1 cellular context compared by ENCODE assay signal in genomic region chr1:964691-965525, GRCh38.
A peak's percentile ranks its signal among the peaks of the same experiment; 100 is the strongest.
TF ChIP-seq lines count a peak whose summit lies in the region.

No MANE protein-coding gene starts in this region.

TF ChIP-seq in HepG2, 621 proteins besides CTCF, POLR2A, EP300 and RAD21:
- TF ChIP-seq REPIN1 (CRISPR knock-in tag; IDR thresholded peaks at IDR 0.05; ENCODE audit: borderline replicate concordance, low read depth), result no peak
- peak; percentile 2 for TF ChIP-seq AGO2 (optimal IDR thresholded peaks at IDR 0.05; ENCODE audit: low read depth, low read length)
